In the genomic region with DNA sequence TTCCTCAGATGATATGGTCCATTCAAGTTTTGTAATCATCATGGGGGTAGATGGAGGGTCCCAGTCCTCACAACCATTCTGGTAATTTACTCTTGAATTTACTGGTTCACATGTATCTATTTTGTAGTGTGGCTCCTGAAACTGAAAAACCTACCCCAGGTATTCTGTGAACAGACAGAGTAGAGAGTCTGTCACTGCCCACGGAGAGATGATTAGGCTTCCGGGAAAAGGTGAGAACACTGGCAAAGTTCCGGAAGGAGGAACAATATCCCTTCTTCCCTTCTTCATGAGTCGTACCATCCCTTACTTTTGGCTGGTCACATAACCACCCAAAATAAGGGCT, we compare ENCODE assay signal across 12 cellular contexts.
DNase-seq lines count a peak whose midpoint lies in the region; ATAC-seq and TF ChIP-seq lines count a peak whose summit lies in the region.
"Had no signal": no experiment of that assay in that cellular context is flagged by ENCODE, and none has a peak within 500 bp of the region (broad histone marks: within the 10 kb centered on the region; RNA-seq: fewer than 3 reads in every experiment).

No MANE protein-coding gene starts in this region.

- no peaks in the 10 kb centered on the region for H3K9me3 ChIP-seq in endodermal cell (ENCODE audit: control insufficient read depth, low read length)
- no peaks in the 10 kb centered on the region for H3K9me3 ChIP-seq in GM23248 (ENCODE audit: low read depth)
- H3K9me3 ChIP-seq in sigmoid colon = no peaks in the 10 kb centered on the region
- H3K9me3 ChIP-seq: thyroid gland had no signal

- in situ Hi-C loops in GM23248 (cut with MboI) = no loop called here

- H3K4me1 ChIP-seq in endodermal cell (ENCODE audit: control insufficient read depth, insufficient read depth, low read length) (peaks cover 12% of the 10 kb centered on the region), GM23248 (ENCODE audit: insufficient read depth) (peaks cover 28% of the 10 kb centered on the region), sigmoid colon (peaks cover 0 to 21% (median 13%) of the 10 kb centered on the region in 4 donors)

- peaks cover 96% of the 10 kb centered on the region for H3K79me2 ChIP-seq in GM23248 (ENCODE audit: insufficient read depth)

- H3K4me3 ChIP-seq in endodermal cell (ENCODE audit: low read length) (no peak overlapping the region), GM23248 (no peak overlapping the region), sigmoid colon (no peak overlapping the region)
- H3K4me3 ChIP-seq: thyroid gland had no signal

- H3K27me3 Mint-ChIP-seq in endodermal cell (ENCODE audit: insufficient read depth) (no peaks in the 10 kb centered on the region), glutamatergic neuron (ENCODE audit: unreplicated experiment) (no peaks in the 10 kb centered on the region)

- WGBS in endodermal cell (ENCODE audit: insufficient coverage in 1 of 2, insufficient read length in 1 of 2), 2 experiments = 90 to 97% methylated on average over 3 to 4 of the region's 4 CpGs
- 98 to 99% methylated on average over 4 of the region's 4 CpGs for WGBS in GM23248 (ENCODE audit: low coverage in 1 of 2, low lambda C conversion rate in 2 of 2, missing lambda C conversion rate in 2 of 2), 2 experiments
- 90 to 95% methylated on average over 4 of the region's 4 CpGs for WGBS in sigmoid colon, 2 donors

- no peak overlapping the region for H2AFZ ChIP-seq in GM23248

- H3K27ac ChIP-seq in endodermal cell (ENCODE audit: low read depth, low read length) = no peak overlapping the region
- no peak overlapping the region for H3K27ac ChIP-seq in GM23248
- no peak overlapping the region for H3K27ac ChIP-seq in sigmoid colon
- H3K27ac ChIP-seq: thyroid gland had no signal

- H3F3A ChIP-seq in GM23248 (ENCODE audit: insufficient read depth) = peaks cover 36% of the 10 kb centered on the region

- no peaks in the 10 kb centered on the region for H3K36me3 ChIP-seq in endodermal cell (ENCODE audit: control insufficient read depth, insufficient read depth, low read length)
- H3K36me3 ChIP-seq in GM23248 (ENCODE audit: low read depth) = no peaks in the 10 kb centered on the region; the same call in 1 of the 2 replicates
- no peaks in the 10 kb centered on the region for H3K36me3 ChIP-seq in sigmoid colon
- H3K36me3 ChIP-seq: thyroid gland had no signal

- peaks cover 76% of the 10 kb centered on the region for H3K4me1 Mint-ChIP-seq in endodermal cell
- peaks cover 27% of the 10 kb centered on the region for H3K4me1 Mint-ChIP-seq in glutamatergic neuron (ENCODE audit: low read depth, unreplicated experiment)

- no peak for DNase-seq in endodermal cell
- no peak for DNase-seq in EL
- no peak for DNase-seq in glutamatergic neuron
- DNase-seq in GM23248 = no peak
- no peak for DNase-seq in sigmoid colon
- DNase-seq: DMS153, immature natural killer cell, SHP77 treated with DMSO at 0.1 percent for 48 hours, thyroid gland had no signal

- H3K9me3 Mint-ChIP-seq in endodermal cell (no peaks in the 10 kb centered on the region), glutamatergic neuron (ENCODE audit: unreplicated experiment) (no peaks in the 10 kb centered on the region)
- H3K9me3 Mint-ChIP-seq: immature natural killer cell had no signal

- no peak for TF ChIP-seq POLR2A in sigmoid colon (IDR thresholded peaks at IDR 0.05)

- H4K20me1 ChIP-seq in GM23248 (ENCODE audit: insufficient read depth) = no peaks in the 10 kb centered on the region

- H3K27me3 ChIP-seq in endodermal cell (ENCODE audit: control insufficient read depth, insufficient read depth, low read length, poor library complexity, severe bottlenecking) = no peaks in the 10 kb centered on the region
- H3K27me3 ChIP-seq in GM23248 (replicated peaks; ENCODE audit: insufficient read depth) = no peaks in the 10 kb centered on the region
- no peaks in the 10 kb centered on the region for H3K27me3 ChIP-seq in sigmoid colon
- H3K27me3 ChIP-seq: thyroid gland had no signal

- H3K9me2 ChIP-seq in GM23248 (ENCODE audit: insufficient read depth) = no peaks in the 10 kb centered on the region; the same call in 1 of the 2 replicates

- H3K36me3 Mint-ChIP-seq in endodermal cell (ENCODE audit: low read depth) (no peaks in the 10 kb centered on the region), glutamatergic neuron (ENCODE audit: unreplicated experiment) (no peaks in the 10 kb centered on the region)

- H3K9ac ChIP-seq in endodermal cell (ENCODE audit: extremely low read depth, low read length, poor library complexity, severe bottlenecking) = no peak overlapping the region
- H3K9ac ChIP-seq in GM23248 = no peak overlapping the region

- intact Hi-C loops in sigmoid colon (cut with DNase I) = loop anchor here (10.0 kb wide), 1 partner anchor 84 kb away; no protein-coding TSS in a partner anchor

- H3K27ac Mint-ChIP-seq in endodermal cell (peak overlapping the region; percentile 74), glutamatergic neuron (ENCODE audit: unreplicated experiment) (no peak overlapping the region)

- no peak overlapping the region for H3K4me2 ChIP-seq in GM23248 (ENCODE audit: unreplicated experiment)

- H3K4me3 Mint-ChIP-seq in endodermal cell (no peak overlapping the region), glutamatergic neuron (ENCODE audit: unreplicated experiment) (no peak overlapping the region)

- TF ChIP-seq EP300 in sigmoid colon (IDR thresholded peaks at IDR 0.05) = no peak

- no peak for TF ChIP-seq CTCF in endodermal cell (conservative IDR thresholded peaks at IDR 0.05)
- TF ChIP-seq CTCF in glutamatergic neuron (IDR thresholded peaks at IDR 0.05; ENCODE audit: partially characterized antibody, unreplicated experiment) = no peak
- no peak for TF ChIP-seq CTCF in sigmoid colon (IDR thresholded peaks at IDR 0.05)

- ATAC-seq in GM18520 (IDR thresholded peaks at IDR 0.05; ENCODE audit: unreplicated experiment) = peak; percentile 6
- ATAC-seq in GM21515 (IDR thresholded peaks at IDR 0.05; ENCODE audit: unreplicated experiment) = peak; percentile 27
- ATAC-seq in HG03378 (IDR thresholded peaks at IDR 0.05; ENCODE audit: unreplicated experiment) = peak; percentile 7
